Comparison of ENCODE assay signal across 27 cellular contexts in genomic region chr7:136267822-136268221, GRCh38.
"Had no signal": no experiment of that assay in that cellular context is flagged by ENCODE, and none has a peak within 500 bp of the region (broad histone marks: within the 10 kb centered on the region; RNA-seq: fewer than 3 reads in every experiment).

No MANE protein-coding gene starts in this region.

- ATAC-seq: effector memory CD8-positive, alpha-beta T cell; esophagus mucosa; foreskin keratinocyte; gastrocnemius medialis; gastroesophageal sphincter; heart left ventricle; heart right ventricle had no signal

- FAIRE-seq: colon, endometrium, endothelial cell of umbilical vein, frontal cortex had no signal

- H3K27me3 ChIP-seq: colonic mucosa, esophagus muscularis mucosa, esophagus squamous epithelium, foreskin keratinocyte, gastrocnemius medialis, gastroesophageal sphincter, heart right ventricle had no signal

- DNase-seq: colonic mucosa; cortex of kidney; dermis blood vessel endothelial cell; dorsolateral prefrontal cortex; effector CD4-positive, alpha-beta T cell; effector CD8-positive, alpha-beta T cell; effector memory CD4-positive, alpha-beta T cell; effector memory CD8-positive, alpha-beta T cell; endodermal cell; erythroblast; esophagus squamous epithelium; foreskin fibroblast; foreskin keratinocyte; foreskin melanocyte; gastrocnemius medialis; glutamatergic neuron; heart left ventricle; heart right ventricle had no signal

- H3K4me1 ChIP-seq: colonic mucosa, esophagus muscularis mucosa, esophagus squamous epithelium, foreskin keratinocyte, gastrocnemius medialis, gastroesophageal sphincter, heart left ventricle, heart right ventricle had no signal

- H3K36me3 ChIP-seq: colonic mucosa, esophagus muscularis mucosa, esophagus squamous epithelium, gastrocnemius medialis, gastroesophageal sphincter, heart left ventricle, heart right ventricle had no signal

- H3K9me3 ChIP-seq: colonic mucosa, gastrocnemius medialis had no signal

- H3K27ac ChIP-seq: colonic mucosa, coronary artery, dorsolateral prefrontal cortex, epithelial cell of prostate, esophagus muscularis mucosa, esophagus squamous epithelium, foreskin keratinocyte, gastrocnemius medialis, gastroesophageal sphincter, heart right ventricle had no signal

- H3K4me3 ChIP-seq: colonic mucosa, coronary artery, dorsolateral prefrontal cortex, esophagus muscularis mucosa, esophagus squamous epithelium, gastrocnemius medialis, gastroesophageal sphincter, heart left ventricle, heart right ventricle had no signal
